1 cellular context compared by ENCODE assay signal in the genomic region with DNA sequence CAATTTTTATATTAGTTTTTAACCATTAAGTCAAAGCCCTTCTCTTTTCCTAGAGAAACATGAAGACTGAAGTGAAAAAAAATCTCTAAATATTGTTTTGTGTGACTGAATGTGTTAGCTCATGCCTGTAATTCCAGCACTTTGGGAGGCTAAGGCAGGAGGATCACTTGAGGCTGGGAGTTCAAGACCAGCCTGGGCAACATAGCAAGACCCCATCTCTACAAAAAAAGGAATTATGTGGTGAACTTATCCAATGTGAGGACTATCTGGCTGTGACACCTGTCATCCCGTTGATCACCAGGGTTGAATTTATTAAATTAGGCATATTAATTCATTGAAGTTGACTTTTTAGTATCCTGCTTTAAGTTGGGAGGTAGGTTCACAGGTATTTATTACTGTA.
TF ChIP-seq lines count a peak whose summit lies in the region.

No MANE protein-coding gene starts in this region.

TF ChIP-seq in WTC11, 78 proteins besides CTCF, POLR2A, EP300 and RAD21 (continued from another document):
- TF ChIP-seq, protein P1, sequence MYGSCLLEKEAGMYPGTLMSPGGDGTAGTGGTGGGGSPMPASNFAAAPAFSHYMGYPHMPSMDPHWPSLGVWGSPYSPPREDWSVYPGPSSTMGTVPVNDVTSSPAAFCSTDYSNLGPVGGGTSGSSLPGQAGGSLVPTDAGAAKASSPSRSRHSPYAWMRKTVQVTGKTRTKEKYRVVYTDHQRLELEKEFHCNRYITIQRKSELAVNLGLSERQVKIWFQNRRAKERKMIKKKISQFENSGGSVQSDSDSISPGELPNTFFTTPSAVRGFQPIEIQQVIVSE (CRISPR knock-in tag; IDR thresholded peaks at IDR 0.05; ENCODE audit: borderline replicate concordance) = no peak
- peak; percentile 85; the same call in 1 of the 2 replicates for TF ChIP-seq GTF2I (CRISPR knock-in tag; conservative IDR thresholded peaks at IDR 0.05)
- TF ChIP-seq, protein P2, sequence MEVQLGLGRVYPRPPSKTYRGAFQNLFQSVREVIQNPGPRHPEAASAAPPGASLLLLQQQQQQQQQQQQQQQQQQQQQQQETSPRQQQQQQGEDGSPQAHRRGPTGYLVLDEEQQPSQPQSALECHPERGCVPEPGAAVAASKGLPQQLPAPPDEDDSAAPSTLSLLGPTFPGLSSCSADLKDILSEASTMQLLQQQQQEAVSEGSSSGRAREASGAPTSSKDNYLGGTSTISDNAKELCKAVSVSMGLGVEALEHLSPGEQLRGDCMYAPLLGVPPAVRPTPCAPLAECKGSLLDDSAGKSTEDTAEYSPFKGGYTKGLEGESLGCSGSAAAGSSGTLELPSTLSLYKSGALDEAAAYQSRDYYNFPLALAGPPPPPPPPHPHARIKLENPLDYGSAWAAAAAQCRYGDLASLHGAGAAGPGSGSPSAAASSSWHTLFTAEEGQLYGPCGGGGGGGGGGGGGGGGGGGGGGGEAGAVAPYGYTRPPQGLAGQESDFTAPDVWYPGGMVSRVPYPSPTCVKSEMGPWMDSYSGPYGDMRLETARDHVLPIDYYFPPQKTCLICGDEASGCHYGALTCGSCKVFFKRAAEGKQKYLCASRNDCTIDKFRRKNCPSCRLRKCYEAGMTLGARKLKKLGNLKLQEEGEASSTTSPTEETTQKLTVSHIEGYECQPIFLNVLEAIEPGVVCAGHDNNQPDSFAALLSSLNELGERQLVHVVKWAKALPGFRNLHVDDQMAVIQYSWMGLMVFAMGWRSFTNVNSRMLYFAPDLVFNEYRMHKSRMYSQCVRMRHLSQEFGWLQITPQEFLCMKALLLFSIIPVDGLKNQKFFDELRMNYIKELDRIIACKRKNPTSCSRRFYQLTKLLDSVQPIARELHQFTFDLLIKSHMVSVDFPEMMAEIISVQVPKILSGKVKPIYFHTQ (CRISPR knock-in tag; IDR thresholded peaks at IDR 0.05) = no peak
